8 cellular contexts compared by ENCODE assay signal in the genomic region with DNA sequence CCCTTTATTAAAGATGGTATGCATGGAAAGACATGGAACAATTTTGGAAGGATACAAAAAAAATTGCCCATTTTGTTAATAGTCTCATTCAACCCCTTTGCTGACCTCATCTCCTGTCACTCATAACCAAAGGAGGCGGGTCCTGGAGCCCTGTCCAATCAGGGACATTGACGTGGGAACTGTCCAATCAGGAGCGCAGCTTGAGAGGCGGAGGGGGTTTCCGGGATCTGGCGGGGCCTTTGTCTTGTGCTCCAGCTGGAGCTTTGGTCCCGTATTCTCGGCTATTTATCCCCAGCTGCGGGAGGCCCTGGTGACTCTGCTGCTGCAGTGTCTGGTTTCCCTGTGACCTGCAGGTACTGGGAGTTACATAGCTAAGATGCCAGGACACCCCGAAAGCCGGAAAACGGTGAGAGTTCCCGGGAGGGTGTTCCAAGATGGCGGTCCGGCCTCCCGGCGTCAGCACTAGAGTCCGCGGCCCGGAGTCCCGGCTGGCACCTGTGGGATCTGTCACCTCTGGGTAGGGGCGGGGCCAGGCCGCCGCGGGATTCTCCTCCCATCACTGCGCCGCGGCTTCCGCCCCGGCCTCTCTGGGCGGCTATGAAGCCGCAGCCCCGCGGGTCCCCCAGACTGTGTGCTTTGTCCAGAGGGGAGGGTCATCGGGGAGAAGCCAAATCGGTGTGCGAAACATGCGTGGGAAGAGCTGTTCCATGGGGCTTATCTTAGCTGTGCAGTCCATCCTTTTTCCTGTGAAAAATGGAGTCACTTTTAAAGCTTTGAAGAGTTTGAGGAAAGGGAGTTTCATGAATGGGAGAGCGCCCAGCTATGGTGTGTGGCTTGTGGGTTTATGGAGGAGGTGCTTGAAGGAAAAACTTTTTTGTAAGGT. TPM values are rescaled to one million over a fixed set of nuclear protein-coding genes. Genes with fewer than 3 reads are reported as not detected.
DNase-seq lines count a peak whose midpoint lies in the region; ATAC-seq and TF ChIP-seq lines count a peak whose summit lies in the region.

A gene (plus strand): TSS at position 238 of the 883 bp plus-strand sequence. CDS start 87,436 bp downstream, outside the sequence.

- H3K4me3 ChIP-seq in astrocyte of the spinal cord (ENCODE audit: low read depth, low read length), result peak within 1 kb of the TSS; percentile 84

- DNase-seq in NCI-H2029 treated with DMSO at 0.1 percent for 48 hours (lab: John Stamatoyannopoulos, UW) (peak; percentile 72), T1000 (lab: John Stamatoyannopoulos, UW) (peak; percentile 92), astrocyte of the spinal cord (ENCODE audit: low read depth, low spot score) (peak; percentile 94), hippocampal formation (lab: John Stamatoyannopoulos, UW) (peak; percentile 85 to 86), renal cortical epithelial cell (ENCODE audit: low read depth) (peak; percentile 84), GF-D8 (lab: John Stamatoyannopoulos, UW) (no peak)

- in situ Hi-C loops in astrocyte of the spinal cord (cut with HindIII; ENCODE audit: low sequenced_read_pairs), result no loop called here

- no peak for TF ChIP-seq CTCF in astrocyte of the spinal cord (IDR thresholded peaks at IDR 0.05; ENCODE audit: low read depth, low read length)

- ATAC-seq in GM18511 (IDR thresholded peaks at IDR 0.05; ENCODE audit: unreplicated experiment) (peak; percentile 95), HG03025 (IDR thresholded peaks at IDR 0.05; ENCODE audit: low FRiP score, unreplicated experiment) (peak; percentile 95)

RNA-seq across cellular contexts. Expression of the gene that starts here (rescaled TPM):
- total RNA-seq in renal cortical epithelial cell, result 8.2 and 11.7 TPM in 2 replicates
